Comparison of ENCODE assay signal across 8 cellular contexts in the genomic region with DNA sequence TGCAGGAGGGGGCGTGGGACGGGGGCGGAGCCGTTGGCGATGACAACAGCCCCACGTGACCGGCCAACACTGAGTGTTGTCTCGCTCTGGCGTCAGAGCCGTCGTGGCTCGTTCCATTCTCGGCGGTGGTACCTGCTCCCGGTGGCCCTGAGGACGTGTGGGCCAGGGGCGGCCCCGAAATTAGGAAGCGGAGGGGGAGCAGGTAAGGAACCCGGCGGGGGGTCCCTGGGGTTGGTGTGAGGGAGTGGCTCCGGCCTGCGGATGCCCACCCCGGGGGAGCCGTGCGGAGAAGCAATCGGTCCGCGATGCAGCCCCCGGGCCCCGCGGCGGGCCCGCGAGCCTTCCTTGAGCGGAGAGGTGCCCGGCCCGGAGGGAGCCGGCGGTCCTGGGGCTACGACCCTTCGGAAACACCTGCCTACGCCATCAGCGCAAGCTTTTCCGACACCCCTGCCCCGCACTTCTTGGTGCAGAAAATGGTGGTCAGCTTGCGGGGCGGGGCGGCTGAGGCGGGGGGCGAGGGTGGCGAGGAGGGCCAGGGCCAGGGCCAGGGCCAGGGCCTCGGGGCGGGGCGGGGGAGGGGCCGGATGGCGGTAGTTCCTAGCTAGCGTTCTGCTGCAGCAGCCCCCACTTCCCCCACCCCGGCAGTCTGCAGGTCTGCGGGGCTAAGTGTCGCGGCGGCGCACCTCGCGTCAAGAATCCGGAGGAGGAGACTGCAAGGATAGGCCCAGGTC. TPM values are rescaled to one million over a fixed set of nuclear protein-coding genes. Genes with fewer than 3 reads are reported as not detected.
DNase-seq lines count a peak whose midpoint lies in the region; ATAC-seq and TF ChIP-seq lines count a peak whose summit lies in the region.

A gene with protein sequence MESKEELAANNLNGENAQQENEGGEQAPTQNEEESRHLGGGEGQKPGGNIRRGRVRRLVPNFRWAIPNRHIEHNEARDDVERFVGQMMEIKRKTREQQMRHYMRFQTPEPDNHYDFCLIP (plus strand): TSS at position 72 of the 731 bp plus-strand sequence. CDS start 1,046 bp downstream, outside the sequence.

- no peaks in the 10 kb centered on the region for H3K36me3 ChIP-seq in right lobe of liver

- no peaks in the 10 kb centered on the region for H3K4me1 ChIP-seq in right lobe of liver

- peaks cover 0 to 12% of the 10 kb centered on the region in 2 donors for H3K27me3 ChIP-seq in right lobe of liver

- no peak for TF ChIP-seq CTCF in right lobe of liver (IDR thresholded peaks at IDR 0.05)

- peak; percentile 78 for DNase-seq in NCI-H2107 (lab: John Stamatoyannopoulos, UW)
- DNase-seq in activated CD4-positive, alpha-beta T cell treated with anti-CD3 and anti-CD28 coated beads, Interleukin-2, amount 50 U/mL, for 48 hours = peak; percentile 80 to 84
- peak; percentile 20 to 70 for DNase-seq in dermis microvascular lymphatic vessel endothelial cell (ENCODE audit: low read depth in 2 of 2)
- peak; percentile 60 to 84 (median 79) for DNase-seq in right lobe of liver
- peak; percentile 60 to 69 for DNase-seq in stimulated activated CD4-positive, alpha-beta T cell treated with anti-CD3 and anti-CD28 coated beads, Interleukin-2, amount 100 ng/mL, for 48 hours
- DNase-seq in SKM-1 treated with dmso at 0.1 percent for 144 hours (lab: John Stamatoyannopoulos, UW; ENCODE audit: unreplicated experiment) = no peak

- peak within 1 kb of the TSS; percentile 26 to 65 (median 59) for H3K27ac ChIP-seq in right lobe of liver

- intact Hi-C loops in right lobe of liver (cut with DNase I) = no loop called here

- ATAC-seq in GM18511 (IDR thresholded peaks at IDR 0.05; ENCODE audit: unreplicated experiment) = peak; percentile 96
- ATAC-seq in HG02798 (IDR thresholded peaks at IDR 0.05; ENCODE audit: poor library complexity, unreplicated experiment) = peak; percentile 98
- ATAC-seq in right lobe of liver = peak; percentile 91 to 97 (median 96)

- peak; percentile 44 for TF ChIP-seq POLR2A in right lobe of liver (IDR thresholded peaks at IDR 0.05)

- H3K4me3 ChIP-seq in right lobe of liver = peak within 1 kb of the TSS; percentile 39 to 55 (median 48)

- no peaks in the 10 kb centered on the region for H3K9me3 ChIP-seq in right lobe of liver

- WGBS in right lobe of liver (ENCODE audit: insufficient coverage, low coverage, low lambda C conversion rate, missing lambda C conversion rate) = 50% methylated on average over 2 of the region's 67 CpGs

RNA-seq across cellular contexts. Expression of the gene that starts here (rescaled TPM):
- 15.5 and 20.2 TPM in 2 replicates for total RNA-seq in dermis microvascular lymphatic vessel endothelial cell
- 1 to 10 TPM; 2.2 to 6.1 (median 2.9) TPM for total RNA-seq in right lobe of liver
